Comparison of ENCODE assay signal across 32 cellular contexts in genomic region chr7:12228024-12228423, GRCh38.
"Had no signal": no experiment of that assay in that cellular context is flagged by ENCODE, and none has a peak within 500 bp of the region (broad histone marks: within the 10 kb centered on the region; RNA-seq: fewer than 3 reads in every experiment).

No MANE protein-coding gene starts in this region.

- H3K27me3 ChIP-seq: adrenal gland, body of pancreas, breast epithelium, MG63, SJSA1 had no signal

- H3K4me1 ChIP-seq: adrenal gland, body of pancreas, breast epithelium, SJSA1 had no signal

- H3K4me3 ChIP-seq: adrenal gland, body of pancreas, breast epithelium, MG63, SJSA1 had no signal

- FAIRE-seq: astrocyte had no signal

- H3K27ac ChIP-seq: adrenal gland, body of pancreas, breast epithelium, SJSA1 had no signal

- ATAC-seq: activated CD4-positive, alpha-beta T cell treated with anti-CD3 and anti-CD28 coated beads for 36 hours; activated CD4-positive, CD25-positive, alpha-beta regulatory T cell treated with anti-CD3 and anti-CD28 coated beads, Interleukin-2, amount 50 U/mL, for 24 hours; activated CD8-positive, alpha-beta T cell treated with anti-CD3 and anti-CD28 coated beads, Interleukin-2, amount 10 ng/mL, durations not matched to agents 7 days and 5 days; activated naive CD4-positive, alpha-beta T cell treated with anti-CD3 and anti-CD28 coated beads, Interleukin-2, amount 50 U/mL, for 72 hours; body of pancreas; Panc1; WTC11 had no signal

- H3K9me3 ChIP-seq: adrenal gland, body of pancreas, breast epithelium, MG63, SJSA1, SK-N-SH had no signal

- DNase-seq: activated CD4-positive, alpha-beta T cell treated with anti-CD3 and anti-CD28 coated beads for 36 hours; activated CD4-positive, alpha-beta T cell treated with anti-CD3 and anti-CD28 coated beads, Interleukin-2, amount 10 ng/mL, durations not matched to agents 7 days and 5 days; activated CD4-positive, alpha-beta T cell treated with anti-CD3 and anti-CD28 coated beads, Interleukin-2, amount 50 U/mL, for 48 hours; activated CD8-positive, alpha-beta T cell treated with anti-CD3 and anti-CD28 coated beads, Interleukin-2, amount 10 ng/mL, durations not matched to agents 7 days and 5 days; activated gamma-delta T cell treated with Interleukin-2 at 50 U/mL for 16 hours; activated naive CD4-positive, alpha-beta T cell treated with anti-CD3 and anti-CD28 coated beads for 36 hours; activated T-cell treated with anti-CD3 and anti-CD28 coated beads, Interleukin-2, amount 50 U/mL, for 24 hours; adrenal gland; body of pancreas; Karpas-422; MG63; NCI-H1048; NCI-H1105 treated with DMSO at 0.1 percent for 48 hours; NCI-H1436; NCI-H1694; NCI-H1930; NCI-H2081 treated with DMSO at 0.1 percent for 48 hours; NCI-H226; NCI-H446 treated with DMSO at 0.1 percent for 48 hours; NCI-H524; NCI-H69; NCI-H82; RPMI8226; SHP77 treated with DMSO at 0.1 percent for 48 hours; SK-N-SH had no signal

- H3K4me2 ChIP-seq: SK-N-SH had no signal
